Comparison of ENCODE assay signal across 10 cellular contexts in the genomic region with DNA sequence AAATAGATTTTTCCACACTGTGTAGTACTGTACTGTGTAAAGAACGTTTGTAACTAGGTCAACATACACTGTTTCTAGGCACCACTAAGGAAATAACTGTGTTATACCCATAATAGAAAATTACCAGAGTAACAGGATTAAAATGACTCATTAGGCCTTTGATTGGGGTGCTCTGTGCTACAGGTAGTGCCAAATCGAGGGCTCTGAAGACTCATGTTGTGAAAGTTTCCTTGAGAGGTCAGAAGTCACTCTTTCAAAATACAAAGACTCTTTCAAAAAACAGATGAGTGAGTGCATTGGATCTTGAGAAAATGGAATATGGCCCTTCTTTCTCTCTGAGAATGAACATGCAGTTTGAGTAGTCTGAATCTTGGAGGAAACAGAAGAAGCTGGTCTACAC.
A peak's percentile ranks its signal among the peaks of the same experiment; 100 is the strongest.
DNase-seq lines count a peak whose midpoint lies in the region; ATAC-seq lines count a peak whose summit lies in the region.
"Had no signal": no experiment of that assay in that cellular context is flagged by ENCODE, and none has a peak within 500 bp of the region (broad histone marks: within the 10 kb centered on the region; RNA-seq: fewer than 3 reads in every experiment).

No MANE protein-coding gene starts in this region.

- no peak overlapping the region for H3K27ac ChIP-seq in trophoblast cell (ENCODE audit: low read depth, low read length)
- H3K27ac ChIP-seq: KMS-11 had no signal

- no peak overlapping the region for H2AFZ ChIP-seq in trophoblast cell (ENCODE audit: insufficient read depth, low read length, poor library complexity)

- peak; percentile 85 to 87 for ATAC-seq in activated T-cell treated with anti-CD3 and anti-CD28 coated beads, Interleukin-2, amount 50 U/mL, for 72 hours (replicated peaks in 1 of 2)
- peak; percentile 47 for ATAC-seq in HG02571 (IDR thresholded peaks at IDR 0.05; ENCODE audit: unreplicated experiment)

- no peak overlapping the region for H3K9ac ChIP-seq in trophoblast cell (ENCODE audit: low read length)
- H3K9ac ChIP-seq: KMS-11 had no signal

- no peaks in the 10 kb centered on the region for H3K36me3 ChIP-seq in trophoblast cell (ENCODE audit: control insufficient read depth in 1 of 2, insufficient read depth in 2 of 2, low read length in 2 of 2)

- no peaks in the 10 kb centered on the region for H3K79me1 ChIP-seq in trophoblast cell (ENCODE audit: low read length)

- peak overlapping the region; percentile 100 for H3K27ac Mint-ChIP-seq in activated T-cell treated with anti-CD3 and anti-CD28 coated beads, Interleukin-2, amount 50 U/mL, for 72 hours

- H2BK12ac ChIP-seq in trophoblast cell (ENCODE audit: low read length): no peak overlapping the region

- no peak overlapping the region for H2BK5ac ChIP-seq in trophoblast cell (ENCODE audit: low read depth, low read length, poor library complexity)

- WGBS in trophoblast cell (ENCODE audit: extremely low coverage, insufficient coverage, insufficient read length): no CpG with 5 or more reads among the region's 2 CpGs

- H3K9me3 Mint-ChIP-seq in activated T-cell treated with anti-CD3 and anti-CD28 coated beads, Interleukin-2, amount 50 U/mL, for 72 hours: peaks cover 4 to 6% of the 10 kb centered on the region in 2 donors

- no peaks in the 10 kb centered on the region for H3K4me1 ChIP-seq in trophoblast cell (ENCODE audit: control insufficient read depth in 1 of 2, insufficient read depth in 2 of 2, low read length in 2 of 2)

- no peaks in the 10 kb centered on the region for H3K27me3 Mint-ChIP-seq in activated T-cell treated with anti-CD3 and anti-CD28 coated beads, Interleukin-2, amount 50 U/mL, for 72 hours (ENCODE audit: low read depth)

- no peak overlapping the region for H3K4me2 ChIP-seq in trophoblast cell (ENCODE audit: low read length)
- H3K4me2 ChIP-seq: KMS-11 had no signal

- no peaks in the 10 kb centered on the region for H3K27me3 ChIP-seq in trophoblast cell (ENCODE audit: insufficient read depth, low read length)

- H3K79me2 ChIP-seq in trophoblast cell (ENCODE audit: control insufficient read depth, insufficient read depth, low read length, poor library complexity): no peaks in the 10 kb centered on the region

- H2BK120ac ChIP-seq in trophoblast cell (ENCODE audit: insufficient read depth, low read length, poor library complexity): no peak overlapping the region

- no peak overlapping the region for H4K8ac ChIP-seq in trophoblast cell (ENCODE audit: low read depth, low read length)

- H3K18ac ChIP-seq in trophoblast cell (ENCODE audit: low read length): no peak overlapping the region

- H3K4me1 Mint-ChIP-seq in activated T-cell treated with anti-CD3 and anti-CD28 coated beads, Interleukin-2, amount 50 U/mL, for 72 hours (ENCODE audit: low read depth): peaks cover 81% of the 10 kb centered on the region

- peaks cover 11 to 23% of the 10 kb centered on the region in 2 donors for H3K36me3 Mint-ChIP-seq in activated T-cell treated with anti-CD3 and anti-CD28 coated beads, Interleukin-2, amount 50 U/mL, for 72 hours (ENCODE audit: insufficient read depth in 2 of 2)

- H3K4me3 ChIP-seq in trophoblast cell (ENCODE audit: low read depth, low read length): no peak overlapping the region

- peak in 1 of 2 donors; percentile 51 for DNase-seq in activated T-cell treated with anti-CD3 and anti-CD28 coated beads, Interleukin-2, amount 50 U/mL, for 72 hours
- DNase-seq in activated T-cell treated with anti-CD3 and anti-CD28 coated beads for 4 hours: no peak
- peak; percentile 46 for DNase-seq in M059J (ENCODE audit: low read depth)
- DNase-seq in smooth muscle cell of the brain vasculature (ENCODE audit: low read depth, low spot score): peak; percentile 4
- no peak for DNase-seq in trophoblast cell
- DNase-seq in activated gamma-delta T cell treated with Interleukin-2 at 50 U/mL for 16 hours: no peak
- DNase-seq in stimulated activated CD4-positive, alpha-beta T cell treated with anti-CD3 and anti-CD28 coated beads, Interleukin-2, amount 100 ng/mL, for 48 hours: no peak
- DNase-seq: NCI-H82 had no signal

- peak overlapping the region; percentile 70 to 77 for H3K4me3 Mint-ChIP-seq in activated T-cell treated with anti-CD3 and anti-CD28 coated beads, Interleukin-2, amount 50 U/mL, for 72 hours

- no peak overlapping the region for H3K23ac ChIP-seq in trophoblast cell (ENCODE audit: low read length)

- H3K14ac ChIP-seq in trophoblast cell (ENCODE audit: low read length): no peak overlapping the region

- H4K91ac ChIP-seq in trophoblast cell (ENCODE audit: low read depth, low read length): no peak overlapping the region

- no peak overlapping the region for H4K12ac ChIP-seq in trophoblast cell (ENCODE audit: low read depth, low read length)

- no peaks in the 10 kb centered on the region for H3K9me3 ChIP-seq in trophoblast cell (ENCODE audit: insufficient read depth, low read depth, low read length)

- no peak overlapping the region for H3K4ac ChIP-seq in trophoblast cell (ENCODE audit: low read depth, low read length)

- no peak overlapping the region for H2AK5ac ChIP-seq in trophoblast cell (ENCODE audit: low read length)

Comparison
In these comparisons a context has a peak if more than half of its experiments do, and no peak if none do; other contexts are left out.
1. DNase-seq: peak in M059J (single experiment) and smooth muscle cell of the brain vasculature (single experiment); none in activated T-cell treated with anti-CD3 and anti-CD28 coated beads for 4 hours (single experiment), trophoblast cell (0 of 2), activated gamma-delta T cell treated with Interleukin-2 at 50 U/mL for 16 hours (single experiment) and stimulated activated CD4-positive, alpha-beta T cell treated with anti-CD3 and anti-CD28 coated beads, Interleukin-2, amount 100 ng/mL, for 48 hours (0 of 2).